ENCODE assay signal across 17 cellular contexts in the genomic region with DNA sequence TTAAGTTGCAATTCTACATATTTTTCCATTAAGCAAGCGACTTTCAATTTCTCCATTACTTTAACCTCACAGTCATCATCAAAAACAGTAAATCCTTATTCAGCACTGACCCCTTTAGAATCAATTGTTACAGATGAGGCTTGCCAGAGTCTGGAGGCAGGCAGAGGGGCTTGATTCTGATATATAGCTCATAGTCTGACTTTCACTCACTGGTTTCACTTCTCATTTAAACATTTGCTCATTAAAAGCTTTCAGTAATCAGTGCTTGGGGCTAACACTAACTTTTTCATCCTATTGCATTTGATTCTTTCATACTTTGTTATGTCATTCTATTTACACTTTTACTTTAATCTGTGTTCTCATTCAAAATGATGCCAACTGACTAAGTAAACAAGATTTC.
"Had no signal": no experiment of that assay in that cellular context is flagged by ENCODE, and none has a peak within 500 bp of the region (broad histone marks: within the 10 kb centered on the region; RNA-seq: fewer than 3 reads in every experiment).

No MANE protein-coding gene starts in this region.

- H3K36me3 ChIP-seq: heart left ventricle, right lobe of liver, stomach, thoracic aorta, transverse colon had no signal

- DNase-seq: effector memory CD4-positive, alpha-beta T cell; heart left ventricle; hippocampal formation; left colon; left ventricle myocardium superior; naive thymus-derived CD4-positive, alpha-beta T cell; nephron progenitor cell; psoas muscle; retina; right lobe of liver; stimulated activated CD4-positive, alpha-beta T cell treated with anti-CD3 and anti-CD28 coated beads, Interleukin-12 subunit alpha, Interleukin-12 subunit beta, amount 100 ng/mL, for 4 hours; stimulated activated naive CD4-positive, alpha-beta T cell; stomach; substantia nigra; transverse colon had no signal

- H3K4me3 ChIP-seq: heart left ventricle, psoas muscle, right lobe of liver, stomach, thoracic aorta, transverse colon had no signal

- ATAC-seq: esophagus mucosa; heart left ventricle; left colon; left ventricle myocardium superior; naive thymus-derived CD4-positive, alpha-beta T cell; psoas muscle; right lobe of liver had no signal

- H3K27me3 ChIP-seq: heart left ventricle, right lobe of liver, stomach, transverse colon had no signal
